10 cellular contexts compared by ENCODE assay signal in the genomic region with DNA sequence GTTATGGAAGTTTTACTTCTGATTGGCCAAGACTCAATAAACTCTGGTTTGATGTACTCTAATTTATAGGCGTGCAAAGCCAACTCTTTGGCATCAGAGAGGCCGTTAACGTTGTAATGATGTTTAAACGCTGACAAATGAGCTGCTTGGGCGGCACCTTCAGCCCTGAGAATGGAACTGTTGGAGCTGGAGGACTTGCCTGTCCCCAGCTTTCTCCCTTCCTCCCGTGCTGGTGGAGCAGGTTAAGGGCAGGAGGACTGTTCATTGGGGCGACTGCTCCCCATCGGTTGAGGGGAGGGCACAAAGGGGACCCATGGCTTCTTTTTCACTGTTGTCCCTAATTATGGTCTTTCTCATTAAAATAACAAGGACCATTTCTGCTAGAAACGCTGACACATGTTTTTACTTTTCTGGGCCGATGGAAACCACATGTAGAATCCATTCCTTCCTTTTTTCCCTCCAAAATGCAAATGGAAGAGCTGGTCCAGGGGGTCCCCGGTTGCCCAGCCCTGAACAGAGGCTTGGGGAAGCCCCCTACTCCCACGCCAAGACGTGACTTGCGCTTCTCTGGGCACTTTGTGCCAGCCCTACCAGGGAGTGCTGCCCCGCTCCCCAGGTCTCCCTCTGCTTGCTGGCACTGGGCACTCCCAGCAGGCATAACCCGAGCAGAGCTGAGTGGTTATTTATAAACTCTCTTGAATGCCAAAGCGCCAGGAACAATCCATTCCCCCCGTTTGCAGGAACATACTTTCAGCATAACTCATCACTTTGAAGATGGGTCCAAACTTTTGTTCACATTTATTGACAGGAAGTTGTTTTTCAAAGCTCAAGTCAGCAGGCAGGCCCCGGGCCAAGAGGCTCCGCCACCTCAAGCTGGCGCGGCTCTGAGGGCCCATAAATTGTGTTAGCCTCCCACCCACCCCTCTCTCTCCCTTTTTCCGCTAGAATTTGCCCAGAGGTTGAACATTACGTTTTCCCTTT.
DNase-seq lines count a peak whose midpoint lies in the region; ATAC-seq and TF ChIP-seq lines count a peak whose summit lies in the region.
"Had no signal": no experiment of that assay in that cellular context is flagged by ENCODE, and none has a peak within 500 bp of the region (broad histone marks: within the 10 kb centered on the region; RNA-seq: fewer than 3 reads in every experiment).

No MANE protein-coding gene starts in this region.

- H2AFZ ChIP-seq in MM.1S (ENCODE audit: low read length) = no peak overlapping the region

- no peak overlapping the region for H3K27ac ChIP-seq in MM.1S (ENCODE audit: low read length)

- H3K4me2 ChIP-seq in skeletal muscle satellite cell (ENCODE audit: low read length) = peak overlapping the region; percentile 75
- H3K4me2 ChIP-seq in MM.1S (ENCODE audit: low read depth, low read length) = no peak overlapping the region

- no peaks in the 10 kb centered on the region for H3F3A ChIP-seq in MM.1S (ENCODE audit: insufficient read depth, low read length)

- H3K4me3 Mint-ChIP-seq in progenitor cell of endocrine pancreas (ENCODE audit: low read depth) = no peak overlapping the region
- H3K4me3 Mint-ChIP-seq: IgD-negative memory B cell had no signal

- ATAC-seq in GM18502 (IDR thresholded peaks at IDR 0.05; ENCODE audit: poor library complexity, unreplicated experiment) = no peak

- H3K36me3 Mint-ChIP-seq in progenitor cell of endocrine pancreas (ENCODE audit: insufficient read depth) = no peaks in the 10 kb centered on the region
- H3K36me3 Mint-ChIP-seq: IgD-negative memory B cell had no signal

- H3K9me3 Mint-ChIP-seq in progenitor cell of endocrine pancreas (ENCODE audit: low read depth) = no peaks in the 10 kb centered on the region

- H3K36me3 ChIP-seq in skeletal muscle satellite cell (ENCODE audit: insufficient read depth, low read length) (no peaks in the 10 kb centered on the region), MM.1S (replicated peaks; ENCODE audit: insufficient read depth, low read length) (no peaks in the 10 kb centered on the region)

- TF ChIP-seq CTCF in astrocyte of the cerebellum (IDR thresholded peaks at IDR 0.05; ENCODE audit: low read depth, low read length, missing control alignments) (no peak), MM.1S (IDR thresholded peaks at IDR 0.05; ENCODE audit: low read length) (no peak), progenitor cell of endocrine pancreas (IDR thresholded peaks at IDR 0.05; ENCODE audit: unreplicated experiment) (no peak)

- no peaks in the 10 kb centered on the region for H3K4me1 Mint-ChIP-seq in progenitor cell of endocrine pancreas (ENCODE audit: low read depth)
- H3K4me1 Mint-ChIP-seq: IgD-negative memory B cell had no signal

- in situ Hi-C loops in astrocyte of the cerebellum (cut with HindIII; ENCODE audit: low sequenced_read_pairs) = no loop called here

- DNase-seq in H4 (ENCODE audit: low spot score) (peak; percentile 86), astrocyte of the cerebellum (ENCODE audit: low read depth) (peak; percentile 93), hepatic stellate cell (ENCODE audit: low spot score) (peak; percentile 45), MM.1S (no peak), SIG-M5 (lab: John Stamatoyannopoulos, UW) (no peak), progenitor cell of endocrine pancreas (ENCODE audit: low spot score, unreplicated experiment) (no peak)
- DNase-seq: activated CD4-positive, alpha-beta T cell treated with anti-CD3 and anti-CD28 coated beads for 48 hours had no signal

- H3K9me3 ChIP-seq in skeletal muscle satellite cell (replicated peaks; ENCODE audit: low read length) (no peaks in the 10 kb centered on the region), MM.1S (replicated peaks; ENCODE audit: insufficient read depth, low read length) (no peaks in the 10 kb centered on the region)

- H3K4me1 ChIP-seq in skeletal muscle satellite cell (ENCODE audit: control insufficient read depth, insufficient read depth, low read length) (peaks cover 31% of the 10 kb centered on the region), MM.1S (ENCODE audit: low read length) (no peaks in the 10 kb centered on the region)

- H3K9me2 ChIP-seq in MM.1S (replicated peaks; ENCODE audit: insufficient read depth, low read length) = no peaks in the 10 kb centered on the region

- no peaks in the 10 kb centered on the region for H3K79me2 ChIP-seq in MM.1S (ENCODE audit: low read length)

- no peak overlapping the region for H3K27ac Mint-ChIP-seq in progenitor cell of endocrine pancreas
- H3K27ac Mint-ChIP-seq: IgD-negative memory B cell had no signal

- H3K4me3 ChIP-seq in astrocyte of the cerebellum (ENCODE audit: low read depth, low read length) = no peak overlapping the region
- H3K4me3 ChIP-seq in skeletal muscle satellite cell (ENCODE audit: low read length) = peak overlapping the region; percentile 32
- no peak overlapping the region for H3K4me3 ChIP-seq in MM.1S (ENCODE audit: low read length)

- H3K27me3 Mint-ChIP-seq in progenitor cell of endocrine pancreas = peaks cover 13% of the 10 kb centered on the region

- H4K20me1 ChIP-seq in MM.1S (ENCODE audit: insufficient read depth, low read length) = no peaks in the 10 kb centered on the region

- H3K9ac ChIP-seq in skeletal muscle satellite cell (ENCODE audit: low read depth, low read length) (peak overlapping the region; percentile 67), MM.1S (ENCODE audit: low read length) (no peak overlapping the region)

- H3K27me3 ChIP-seq in skeletal muscle satellite cell (ENCODE audit: control insufficient read depth, insufficient read depth, low read length) = no peaks in the 10 kb centered on the region
- H3K27me3 ChIP-seq in MM.1S (replicated peaks; ENCODE audit: insufficient read depth, low read length) = peaks cover 4% of the 10 kb centered on the region; the same call in 1 of the 2 replicates

Comparison
In these comparisons a context has a peak if more than half of its experiments do, and no peak if none do; other contexts are left out.
1. DNase-seq: peak in H4 (single experiment), astrocyte of the cerebellum (single experiment) and hepatic stellate cell (single experiment); none in MM.1S (single experiment), SIG-M5 (single experiment) and progenitor cell of endocrine pancreas (single experiment).